In the genomic region with DNA sequence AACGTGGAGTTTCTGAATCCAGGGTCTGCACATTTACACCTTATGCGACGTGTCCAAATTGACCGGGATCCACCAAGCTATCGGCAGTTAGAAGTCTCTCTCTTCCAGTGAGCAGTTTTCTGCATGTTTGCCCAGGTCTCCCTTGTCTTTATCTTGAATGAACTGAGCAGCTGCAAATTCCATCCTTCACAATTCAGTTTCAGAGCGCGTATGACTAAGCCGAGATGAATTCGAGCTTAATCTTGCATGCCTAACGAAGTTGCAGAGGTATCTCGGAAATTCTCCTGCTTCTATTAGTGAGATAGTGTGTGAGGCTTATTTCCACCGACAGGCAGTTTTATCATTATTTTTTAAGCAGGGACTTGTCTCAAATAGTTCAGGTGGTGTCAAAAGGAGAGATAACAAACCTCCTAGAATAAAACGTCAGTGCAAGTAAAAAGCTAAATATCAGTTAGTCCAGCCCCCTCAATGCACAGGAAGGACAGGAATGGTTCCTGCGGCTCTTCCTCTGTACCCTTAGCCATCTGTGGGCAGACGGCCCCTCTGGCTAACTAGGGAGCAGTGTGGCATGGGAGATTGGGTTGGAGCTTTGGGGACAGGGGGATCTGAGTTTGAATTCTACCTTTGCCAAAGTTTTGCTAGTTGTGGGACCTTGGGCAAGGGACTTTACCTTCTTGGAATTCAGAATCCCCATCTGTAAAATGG, we compare ENCODE assay signal across 39 cellular contexts.
DNase-seq lines count a peak whose midpoint lies in the region; ATAC-seq, FAIRE-seq and TF ChIP-seq lines count a peak whose summit lies in the region.
"Had no signal": no experiment of that assay in that cellular context is flagged by ENCODE, and none has a peak within 500 bp of the region (broad histone marks: within the 10 kb centered on the region; RNA-seq: fewer than 3 reads in every experiment).

No MANE protein-coding gene starts in this region.

- FAIRE-seq in urothelium cell line (lab: Jason Lieb, UNC): no peak

- H3K36me3 ChIP-seq in GM23338 (ENCODE audit: insufficient read depth): no peaks in the 10 kb centered on the region
- H3K36me3 ChIP-seq in mesodermal cell (ENCODE audit: control insufficient read depth, insufficient read depth, low read length): no peaks in the 10 kb centered on the region
- H3K36me3 ChIP-seq: BLaER1 treated with 17β-estradiol and CSF1 and Interleukin-3, amounts not matched to agents 10 nM and 100 nM; brain microvascular endothelial cell; esophagus muscularis mucosa; heart left ventricle; Peyer's patch; stomach; vagina had no signal

- H3F3A ChIP-seq in GM23338 (replicated peaks; ENCODE audit: low read depth): no peaks in the 10 kb centered on the region

- no peak overlapping the region for H3K4me3 Mint-ChIP-seq in GM23338
- H3K4me3 Mint-ChIP-seq: activated naive CD4-positive, alpha-beta T cell treated with anti-CD3 and anti-CD28 coated beads, Interleukin-2, amount 50 U/mL, for 24 hours; IgD-negative memory B cell had no signal

- WGBS in mesodermal cell (ENCODE audit: insufficient coverage in 2 of 2), 2 experiments: 79 to 81% methylated on average over 10 of the region's 15 CpGs

- H3K9me3 ChIP-seq in mesodermal cell (ENCODE audit: control insufficient read depth, low read length): no peaks in the 10 kb centered on the region
- H3K9me3 ChIP-seq: Peyer's patch, stomach, vagina had no signal

- H3K27me3 Mint-ChIP-seq in GM23338 (ENCODE audit: insufficient read depth, low read depth, poor library complexity): no peaks in the 10 kb centered on the region
- H3K27me3 Mint-ChIP-seq: IgD-negative memory B cell had no signal

- H4K20me1 ChIP-seq in GM23338 (replicated peaks; ENCODE audit: insufficient read depth): no peaks in the 10 kb centered on the region
- H4K20me1 ChIP-seq: BLaER1 treated with 17β-estradiol and CSF1 and Interleukin-3, amounts not matched to agents 10 nM and 100 nM had no signal

- no peaks in the 10 kb centered on the region for H3K27me3 ChIP-seq in GM23338 (ENCODE audit: insufficient read depth)
- H3K27me3 ChIP-seq: BLaER1 treated with 17β-estradiol and CSF1 and Interleukin-3, amounts not matched to agents 10 nM and 100 nM; brain microvascular endothelial cell; Peyer's patch; vagina had no signal

- peaks cover 9% of the 10 kb centered on the region for H3K4me1 Mint-ChIP-seq in GM23338
- H3K4me1 Mint-ChIP-seq: activated naive CD4-positive, alpha-beta T cell treated with anti-CD3 and anti-CD28 coated beads, Interleukin-2, amount 50 U/mL, for 24 hours; IgD-negative memory B cell had no signal

- H3K9me3 Mint-ChIP-seq in GM23338: no peaks in the 10 kb centered on the region
- H3K9me3 Mint-ChIP-seq: activated T-helper 2 cell treated with anti-CD3 and anti-CD28 coated beads, Interferon-gamma antibody, Interleukin-2, Interleukin-4, amounts not matched to agents 10 μg/mL and 5 μg/mL and 100 μg/mL, durations not matched to agents 14 hours and 24 hours and 36 hours had no signal

- no peak for TF ChIP-seq CTCF in GM23338 (conservative IDR thresholded peaks at IDR 0.05; ENCODE audit: low read depth in 2 of 2)

- no peaks in the 10 kb centered on the region for H3K79me2 ChIP-seq in GM23338 (replicated peaks; ENCODE audit: insufficient read depth)

- no peak overlapping the region for H3K27ac ChIP-seq in GM23338 (ENCODE audit: low read depth)
- H3K27ac ChIP-seq in mesodermal cell (ENCODE audit: low read depth, low read length, severe bottlenecking): peak overlapping the region; percentile 52
- H3K27ac ChIP-seq: BLaER1 treated with 17β-estradiol and CSF1 and Interleukin-3, amounts not matched to agents 10 nM and 100 nM; brain microvascular endothelial cell; esophagus muscularis mucosa; heart left ventricle; Peyer's patch; stomach; vagina; VCaP had no signal

- H3K4me1 ChIP-seq in GM23338 (ENCODE audit: insufficient read depth): no peaks in the 10 kb centered on the region
- H3K4me1 ChIP-seq in mesodermal cell (ENCODE audit: control insufficient read depth, insufficient read depth, low read length, poor library complexity, severe bottlenecking): peaks cover 15% of the 10 kb centered on the region
- H3K4me1 ChIP-seq: BLaER1 treated with 17β-estradiol and CSF1 and Interleukin-3, amounts not matched to agents 10 nM and 100 nM; esophagus muscularis mucosa; heart left ventricle; Peyer's patch; stomach; vagina had no signal

- H3K36me3 Mint-ChIP-seq in GM23338 (ENCODE audit: low read depth): no peaks in the 10 kb centered on the region
- H3K36me3 Mint-ChIP-seq: activated naive CD4-positive, alpha-beta T cell treated with anti-CD3 and anti-CD28 coated beads, Interleukin-2, amount 50 U/mL, for 24 hours; IgD-negative memory B cell had no signal

- no peak overlapping the region for H3K4me2 ChIP-seq in GM23338
- H3K4me2 ChIP-seq: BLaER1 treated with 17β-estradiol and CSF1 and Interleukin-3, amounts not matched to agents 10 nM and 100 nM had no signal

- H3K4me3 ChIP-seq in GM23338 (no peak overlapping the region), mesodermal cell (ENCODE audit: extremely low read depth, insufficient read depth, low read length, poor library complexity, severe bottlenecking) (no peak overlapping the region)
- H3K4me3 ChIP-seq: BLaER1 treated with 17β-estradiol and CSF1 and Interleukin-3, amounts not matched to agents 10 nM and 100 nM; esophagus muscularis mucosa; heart left ventricle; lung; Peyer's patch; stomach; vagina had no signal

- DNase-seq in GM23338 (ENCODE audit: low spot score) (peak; percentile 23), RPMI7951 (ENCODE audit: low read depth) (peak; percentile 9), urothelium cell line (ENCODE audit: low spot score) (peak; percentile 65), NCI-H146 (lab: John Stamatoyannopoulos, UW) (no peak), NCI-H1105 (lab: John Stamatoyannopoulos, UW) (no peak)
- DNase-seq: activated CD4-positive, alpha-beta T cell treated with anti-CD3 and anti-CD28 coated beads for 48 hours; activated CD8-positive, alpha-beta memory T cell treated with anti-CD3 and anti-CD28 coated beads for 24 hours; activated T-cell treated with anti-CD3 and anti-CD28 coated beads for 4 hours; amniotic stem cell; brain microvascular endothelial cell; cerebellar nuclear complex; dermis blood vessel endothelial cell; DMS53; foreskin melanocyte; GDM1; heart left ventricle; left cardiac atrium; NCI-H187; NCI-H2171; NCI-H524; NK-92 treated with Interleukin-12 subunit alpha and Interleukin-12 subunit beta, amount 100 ng/mL, for 24 hours; Peyer's patch; right cardiac atrium; SIG-M5; stimulated activated CD4-positive, alpha-beta T cell treated with anti-CD3 and anti-CD28 coated beads, Interleukin-12 subunit alpha, Interleukin-12 subunit beta, amount 100 ng/mL, for 4 hours; stimulated activated CD4-positive, alpha-beta T cell treated with anti-CD3 and anti-CD28 coated beads, Interleukin-2, amount 100 ng/mL, for 48 hours; stomach; T1000 had no signal

- no peaks in the 10 kb centered on the region for H3K9me2 ChIP-seq in GM23338 (ENCODE audit: insufficient read depth)

- H2AFZ ChIP-seq in GM23338: no peak overlapping the region; the same call in 1 of the 2 replicates

- ATAC-seq in GM23338: no peak
- ATAC-seq in GM18867 (IDR thresholded peaks at IDR 0.05; ENCODE audit: unreplicated experiment): no peak
- ATAC-seq: HCT116, heart left ventricle, right cardiac atrium had no signal

- no peak overlapping the region for H3K27ac Mint-ChIP-seq in GM23338
- H3K27ac Mint-ChIP-seq: activated naive CD4-positive, alpha-beta T cell treated with anti-CD3 and anti-CD28 coated beads, Interleukin-2, amount 50 U/mL, for 24 hours; activated T-helper 2 cell treated with anti-CD3 and anti-CD28 coated beads, Interferon-gamma antibody, Interleukin-2, Interleukin-4, amounts not matched to agents 10 μg/mL and 5 μg/mL and 100 μg/mL, durations not matched to agents 14 hours and 24 hours and 36 hours; IgD-negative memory B cell had no signal

TF ChIP-seq in GM23338, 12 proteins besides CTCF, POLR2A, EP300 and RAD21 (continues in another document):
- no peak for TF ChIP-seq STAT1 (IDR thresholded peaks at IDR 0.05; ENCODE audit: unreplicated experiment)

Comparison
In these comparisons a context has a peak if more than half of its experiments do, and no peak if none do; other contexts are left out.
1. DNase-seq: peak in GM23338 (single experiment), RPMI7951 (single experiment) and urothelium cell line (single experiment); none in NCI-H146 (single experiment) and NCI-H1105 (single experiment).